In genomic region chr18:77102246-77103040, GRCh38 we compare ENCODE assay signal across 8 cellular contexts. TPM values are rescaled to one million over a fixed set of nuclear protein-coding genes. Genes with fewer than 3 reads are reported as not detected.
DNase-seq lines count a peak whose midpoint lies in the region; ATAC-seq lines count a peak whose summit lies in the region.

No MANE protein-coding gene starts in this region.

- POLR2A ChIA-PET in CD8-positive, alpha-beta memory T cell (lab: Charles Lee) = interaction anchor here (0.6 to 3.5 kb wide), 7 partner anchors 20 to 1892 kb away, joined by 3 to 22 read pairs (median 6); partner anchors contain the start of gene TSHZ1
- POLR2A ChIA-PET in activated naive CD8-positive, alpha-beta T cell treated with anti-CD3 and anti-CD28 coated beads, Interleukin-2, amount 10 ng/mL, durations not matched to agents 7 days and 5 days (lab: Charles Lee) = interaction anchor here (0.6 to 5.9 kb wide), 10 partner anchors 11 to 46 kb away, joined by 3 to 76 read pairs (median 6); partner anchors contain the start of gene MBP

- DNase-seq in CD8-positive, alpha-beta memory T cell = peak in 2 of 5 donors; percentile 69 to 71
- no peak for DNase-seq in activated naive CD8-positive, alpha-beta T cell treated with anti-CD3 and anti-CD28 coated beads, Interleukin-2, amount 10 ng/mL, durations not matched to agents 7 days and 5 days
- DNase-seq in left kidney (ENCODE audit: low read depth, low spot score) (peak; percentile 83), aorta (no peak), DMS53 treated with DMSO at 0.1 percent for 48 hours (lab: John Stamatoyannopoulos, UW; ENCODE audit: unreplicated experiment) (no peak), COLO668 (lab: John Stamatoyannopoulos, UW; ENCODE audit: unreplicated experiment) (no peak)

- intact Hi-C loops in aorta (cut with DNase I) = no loop called here

- peak overlapping the region; percentile 55 for H3K27ac ChIP-seq in CD8-positive, alpha-beta memory T cell (ENCODE audit: low read depth, low read length)
- peak overlapping the region; percentile 33 to 87 for H3K27ac ChIP-seq in aorta (ENCODE audit: low read depth in 1 of 2, low read length in 2 of 2)

- H3K4me1 Mint-ChIP-seq in CD8-positive, alpha-beta memory T cell = peaks cover 93 to 100% (median 100%) of the 10 kb centered on the region in 3 donors
- H3K4me1 Mint-ChIP-seq in activated naive CD8-positive, alpha-beta T cell treated with anti-CD3 and anti-CD28 coated beads, Interleukin-2, amount 10 ng/mL, durations not matched to agents 7 days and 5 days = peaks cover 77% of the 10 kb centered on the region

- H3K27ac Mint-ChIP-seq in CD8-positive, alpha-beta memory T cell = peak overlapping the region; percentile 93 to 98 (median 96)
- peak overlapping the region; percentile 95 for H3K27ac Mint-ChIP-seq in activated naive CD8-positive, alpha-beta T cell treated with anti-CD3 and anti-CD28 coated beads, Interleukin-2, amount 10 ng/mL, durations not matched to agents 7 days and 5 days

- no peaks in the 10 kb centered on the region for H3K27me3 Mint-ChIP-seq in CD8-positive, alpha-beta memory T cell
- no peaks in the 10 kb centered on the region for H3K27me3 Mint-ChIP-seq in activated naive CD8-positive, alpha-beta T cell treated with anti-CD3 and anti-CD28 coated beads, Interleukin-2, amount 10 ng/mL, durations not matched to agents 7 days and 5 days

- 19 to 26% methylated on average over 3 of the region's 3 CpGs for WGBS in aorta, 2 donors

- no peaks in the 10 kb centered on the region for H3K9me3 ChIP-seq in CD8-positive, alpha-beta memory T cell (ENCODE audit: low read length)
- no peaks in the 10 kb centered on the region for H3K9me3 ChIP-seq in aorta (ENCODE audit: control insufficient read depth, low read length)

- CTCF ChIA-PET in CD8-positive, alpha-beta memory T cell (lab: Charles Lee) = interaction anchor here (0.7 to 3.6 kb wide), 12 partner anchors 18 to 102 kb away, joined by 3 to 13 read pairs (median 4); partner anchors contain the start of gene MBP

- H3K27me3 ChIP-seq in CD8-positive, alpha-beta memory T cell (ENCODE audit: insufficient read depth, low read length, poor library complexity, severe bottlenecking) = no peaks in the 10 kb centered on the region
- no peaks in the 10 kb centered on the region for H3K27me3 ChIP-seq in aorta (ENCODE audit: control insufficient read depth in 1 of 2, insufficient read depth in 2 of 2, low read length in 1 of 2)

- ATAC-seq in GM19351 (IDR thresholded peaks at IDR 0.05; ENCODE audit: unreplicated experiment) (peak; percentile 77), HG03432 (IDR thresholded peaks at IDR 0.05; ENCODE audit: unreplicated experiment) (peak; percentile 77), aorta (ENCODE audit: low FRiP score) (no peak)
- peak; percentile 74 for ATAC-seq in activated naive CD8-positive, alpha-beta T cell treated with anti-CD3 and anti-CD28 coated beads, Interleukin-2, amount 10 ng/mL, durations not matched to agents 7 days and 5 days (ENCODE audit: low read depth)

- H3K4me3 Mint-ChIP-seq in CD8-positive, alpha-beta memory T cell = peak overlapping the region; percentile 73 to 87 (median 80)
- H3K4me3 Mint-ChIP-seq in activated naive CD8-positive, alpha-beta T cell treated with anti-CD3 and anti-CD28 coated beads, Interleukin-2, amount 10 ng/mL, durations not matched to agents 7 days and 5 days = peak overlapping the region; percentile 79

- H3K4me1 ChIP-seq in CD8-positive, alpha-beta memory T cell (ENCODE audit: insufficient read depth, low read length) = peaks cover 99% of the 10 kb centered on the region
- peaks cover 0 to 3% of the 10 kb centered on the region in 2 donors for H3K4me1 ChIP-seq in aorta (ENCODE audit: control insufficient read depth in 1 of 2, insufficient read depth in 2 of 2, low read length in 2 of 2)

- H3K36me3 ChIP-seq in CD8-positive, alpha-beta memory T cell (ENCODE audit: insufficient read depth, low read length) = peaks cover 18% of the 10 kb centered on the region
- no peaks in the 10 kb centered on the region for H3K36me3 ChIP-seq in aorta (ENCODE audit: control insufficient read depth in 1 of 2, insufficient read depth in 2 of 2, low read length in 1 of 2)

- peaks cover 0 to 2% (median 0%) of the 10 kb centered on the region in 5 donors for H3K9me3 Mint-ChIP-seq in CD8-positive, alpha-beta memory T cell
- peaks cover 4% of the 10 kb centered on the region for H3K9me3 Mint-ChIP-seq in activated naive CD8-positive, alpha-beta T cell treated with anti-CD3 and anti-CD28 coated beads, Interleukin-2, amount 10 ng/mL, durations not matched to agents 7 days and 5 days

- H3K36me3 Mint-ChIP-seq in CD8-positive, alpha-beta memory T cell = peaks cover 8 to 61% (median 20%) of the 10 kb centered on the region in 3 donors
- peaks cover 58% of the 10 kb centered on the region for H3K36me3 Mint-ChIP-seq in activated naive CD8-positive, alpha-beta T cell treated with anti-CD3 and anti-CD28 coated beads, Interleukin-2, amount 10 ng/mL, durations not matched to agents 7 days and 5 days

- H3K4me3 ChIP-seq in CD8-positive, alpha-beta memory T cell (ENCODE audit: low read length) = peak overlapping the region; percentile 42
- H3K4me3 ChIP-seq in aorta (ENCODE audit: low read length in 2 of 2) = no peak overlapping the region

RNA-seq across cellular contexts. Expression of gene MBP, which starts 30.1 kb away (rescaled TPM):
- 10 to 100 TPM; 59.5 to 60.0 TPM for total RNA-seq in CD8-positive, alpha-beta memory T cell
- 196 TPM for polyA plus RNA-seq in CD8-positive, alpha-beta memory T cell
- 100 to 1,000 TPM; 138 to 148 TPM for total RNA-seq in activated naive CD8-positive, alpha-beta T cell treated with anti-CD3 and anti-CD28 coated beads, Interleukin-2, amount 10 ng/mL, durations not matched to agents 7 days and 5 days
- 10 to 100 TPM; 43.8 to 62.7 TPM for total RNA-seq in aorta
- polyA plus RNA-seq in aorta = 1 to 10 TPM; 9.1 to 9.4 TPM
